17 cellular contexts compared by ENCODE assay signal in genomic region chr4:3826247-3827172, GRCh38.
DNase-seq lines count a peak whose midpoint lies in the region; ATAC-seq, FAIRE-seq and TF ChIP-seq lines count a peak whose summit lies in the region.
"Had no signal": no experiment of that assay in that cellular context is flagged by ENCODE, and none has a peak within 500 bp of the region (broad histone marks: within the 10 kb centered on the region; RNA-seq: fewer than 3 reads in every experiment).

No MANE protein-coding gene starts in this region.

- H3F3A ChIP-seq in neural progenitor cell (ENCODE audit: low read depth), result peaks cover 6% of the 10 kb centered on the region

- H3K4me3 Mint-ChIP-seq in neural progenitor cell, result peak overlapping the region; percentile 59
- H3K4me3 Mint-ChIP-seq: CD14-positive monocyte; CD8-positive, alpha-beta T cell had no signal

- no peak for ATAC-seq in GM21360 (IDR thresholded peaks at IDR 0.05; ENCODE audit: unreplicated experiment)
- no peak for ATAC-seq in left colon
- ATAC-seq: CD8-positive, alpha-beta T cell had no signal

- no peaks in the 10 kb centered on the region for H3K36me3 Mint-ChIP-seq in neural progenitor cell
- H3K36me3 Mint-ChIP-seq: CD14-positive monocyte; CD8-positive, alpha-beta T cell had no signal

- TF ChIP-seq CTCF in kidney (IDR thresholded peaks at IDR 0.05; ENCODE audit: borderline replicate concordance, extremely low read depth, insufficient read depth) (no peak), neural progenitor cell (IDR thresholded peaks at IDR 0.05) (no peak), coronary artery (IDR thresholded peaks at IDR 0.05) (no peak)

- H3K27me3 Mint-ChIP-seq in neural progenitor cell (ENCODE audit: insufficient read depth, low read depth), result peaks cover 37% of the 10 kb centered on the region

- no peaks in the 10 kb centered on the region for H3K27me3 ChIP-seq in MG63
- no peaks in the 10 kb centered on the region for H3K27me3 ChIP-seq in neural progenitor cell
- H3K27me3 ChIP-seq: BE2C had no signal

- DNase-seq in COLO829 (ENCODE audit: low spot score) (peak; percentile 18), MG63 (peak; percentile 15), kidney (peak; percentile 56), neural progenitor cell (ENCODE audit: low spot score) (no peak), coronary artery (ENCODE audit: low spot score) (no peak), NCI-H510A treated with DMSO at 0.1 percent for 48 hours (lab: John Stamatoyannopoulos, UW) (no peak), left colon (no peak)
- DNase-seq: BE2C; Caco-2; CD8-positive, alpha-beta T cell; DND-41; GF-D8 had no signal

- H3K4me1 Mint-ChIP-seq in neural progenitor cell, result peaks cover 31% of the 10 kb centered on the region
- H3K4me1 Mint-ChIP-seq: CD14-positive monocyte had no signal

- H3K4me1 ChIP-seq in kidney (ENCODE audit: control insufficient read depth in 1 of 2, insufficient read depth in 1 of 2, low read depth in 1 of 2, low read length in 2 of 2), result peaks cover 10 to 19% of the 10 kb centered on the region in 2 donors
- peaks cover 45% of the 10 kb centered on the region for H3K4me1 ChIP-seq in neural progenitor cell

- H3K4me2 ChIP-seq in neural progenitor cell, result no peak overlapping the region

- H3K27ac ChIP-seq in kidney (ENCODE audit: low read depth in 2 of 2, low read length in 2 of 2) (peak overlapping the region; percentile 23 to 83), neural progenitor cell (no peak overlapping the region), coronary artery (peak overlapping the region in 1 of 2 donors; percentile 76)
- H3K27ac ChIP-seq: HL-60 had no signal

- H2AFZ ChIP-seq in neural progenitor cell (replicated peaks), result no peak overlapping the region

- no peaks in the 10 kb centered on the region for H3K9me3 Mint-ChIP-seq in neural progenitor cell
- H3K9me3 Mint-ChIP-seq: CD14-positive monocyte; CD8-positive, alpha-beta T cell had no signal

- H3K4me3 ChIP-seq in MG63 (no peak overlapping the region), kidney (ENCODE audit: low read length in 2 of 2) (no peak overlapping the region), neural progenitor cell (no peak overlapping the region), coronary artery (no peak overlapping the region)
- H3K4me3 ChIP-seq: A549 had no signal

- no peaks in the 10 kb centered on the region for H4K20me1 ChIP-seq in neural progenitor cell (ENCODE audit: low read depth)

- FAIRE-seq in kidney (lab: Jason Lieb, UNC), result no peak
- FAIRE-seq: A549, GM19239 had no signal

- H3K36me3 ChIP-seq in MG63 (no peaks in the 10 kb centered on the region), kidney (ENCODE audit: control insufficient read depth in 1 of 2, insufficient read depth in 2 of 2, low read length in 2 of 2) (no peaks in the 10 kb centered on the region), neural progenitor cell (no peaks in the 10 kb centered on the region)
- H3K36me3 ChIP-seq: BE2C had no signal

- H3K9me3 ChIP-seq in MG63 (no peaks in the 10 kb centered on the region), kidney (ENCODE audit: control insufficient read depth in 1 of 2, low read length in 2 of 2) (no peaks in the 10 kb centered on the region), neural progenitor cell (ENCODE audit: low read depth) (no peaks in the 10 kb centered on the region)
- H3K9me3 ChIP-seq: A549, BE2C, Caco-2 had no signal

- intact Hi-C loops in kidney (cut with DNase I) (no loop called here), left colon (cut with DNase I, micrococcal nuclease) (no loop called here)

- H3K79me2 ChIP-seq in neural progenitor cell (ENCODE audit: low read depth), result no peaks in the 10 kb centered on the region

- no peak overlapping the region for H3K27ac Mint-ChIP-seq in neural progenitor cell
- H3K27ac Mint-ChIP-seq: CD14-positive monocyte; CD8-positive, alpha-beta T cell had no signal

- H3K9ac ChIP-seq in kidney (ENCODE audit: low read length in 2 of 2) (no peak overlapping the region), neural progenitor cell (no peak overlapping the region)

Comparison
In these comparisons a context has a peak if more than half of its experiments do, and no peak if none do; other contexts are left out.
1. DNase-seq: peak in COLO829 (single experiment), MG63 (single experiment) and kidney (single experiment); none in neural progenitor cell (single experiment), coronary artery (single experiment), NCI-H510A treated with DMSO at 0.1 percent for 48 hours (single experiment) and left colon (0 of 2).